In genomic region chr1:42765271-42765670, GRCh38 we compare ENCODE assay signal across 11 cellular contexts. TPM values are rescaled to one million over a fixed set of nuclear protein-coding genes. Genes with fewer than 3 reads are reported as not detected.
DNase-seq lines count a peak whose midpoint lies in the region; ATAC-seq and TF ChIP-seq lines count a peak whose summit lies in the region.
"Had no signal": no experiment of that assay in that cellular context is flagged by ENCODE, and none has a peak within 500 bp of the region (broad histone marks: within the 10 kb centered on the region; RNA-seq: fewer than 3 reads in every experiment).

No MANE protein-coding gene starts in this region.

- no peaks in the 10 kb centered on the region for H3K9me3 Mint-ChIP-seq in mesothelial cell of epicardium
- H3K9me3 Mint-ChIP-seq: nephron had no signal

- TF ChIP-seq CTCF in RWPE2 (IDR thresholded peaks at IDR 0.05; ENCODE audit: poor library complexity, severe bottlenecking) (no peak), hepatocyte (IDR thresholded peaks at IDR 0.05; ENCODE audit: poor library complexity) (no peak), gastrocnemius medialis (IDR thresholded peaks at IDR 0.05 in 4 of 5, conservative IDR thresholded peaks at IDR 0.05 in 1 of 5) (no peak), mesothelial cell of epicardium (IDR thresholded peaks at IDR 0.05; ENCODE audit: unreplicated experiment) (no peak)

- peak overlapping the region; percentile 85 for H3K4me2 ChIP-seq in hepatocyte

- no peak overlapping the region for H3K27ac ChIP-seq in RWPE2 (ENCODE audit: poor library complexity, severe bottlenecking)
- peak overlapping the region; percentile 84 for H3K27ac ChIP-seq in hepatocyte
- H3K27ac ChIP-seq in gastrocnemius medialis, result peak overlapping the region in 2 of 4 donors; percentile 88 to 92

- peaks cover 10% of the 10 kb centered on the region for H3K4me1 Mint-ChIP-seq in mesothelial cell of epicardium

- peak overlapping the region; percentile 83 for H3K4me3 ChIP-seq in RWPE2 (ENCODE audit: severe bottlenecking)
- H3K4me3 ChIP-seq in hepatocyte, result peak overlapping the region; percentile 65
- H3K4me3 ChIP-seq in gastrocnemius medialis, result peak overlapping the region; percentile 75 to 99 (median 91)

- no peak overlapping the region for H3K27ac Mint-ChIP-seq in mesothelial cell of epicardium
- H3K27ac Mint-ChIP-seq: nephron had no signal

- H3K4me3 Mint-ChIP-seq in mesothelial cell of epicardium, result no peak overlapping the region
- H3K4me3 Mint-ChIP-seq: nephron had no signal

- H3K36me3 ChIP-seq in ES-I3 (ENCODE audit: insufficient read depth, low read length), result no peaks in the 10 kb centered on the region
- H3K36me3 ChIP-seq in RWPE2 (ENCODE audit: low read depth), result peaks cover 9% of the 10 kb centered on the region
- no peaks in the 10 kb centered on the region for H3K36me3 ChIP-seq in hepatocyte (replicated peaks; ENCODE audit: insufficient read depth, low read depth)
- H3K36me3 ChIP-seq in gastrocnemius medialis, result peaks cover 0 to 5% of the 10 kb centered on the region in 2 donors

- no peaks in the 10 kb centered on the region for H3K27me3 ChIP-seq in RWPE2 (ENCODE audit: insufficient read depth, poor library complexity, severe bottlenecking)
- H3K27me3 ChIP-seq in hepatocyte, result no peaks in the 10 kb centered on the region
- H3K27me3 ChIP-seq in gastrocnemius medialis, result no peaks in the 10 kb centered on the region

- no peak for TF ChIP-seq POLR2A in gastrocnemius medialis (IDR thresholded peaks at IDR 0.05)

- in situ Hi-C loops in gastrocnemius medialis (cut with MboI; ENCODE audit: low sequenced_read_pairs in 4 of 4), result loop anchor here in 2 of 4 donors (10.0 to 25.0 kb wide), 3 partner anchors 80 to 428 kb away; partner anchors contain the start of genes FOXJ3 (in 1 of the 2) and YBX1 (in 1 of the 2)

- H3K9me3 ChIP-seq in ES-I3 (ENCODE audit: control insufficient read depth, insufficient read depth, low read length) (no peaks in the 10 kb centered on the region), RWPE2 (ENCODE audit: severe bottlenecking) (no peaks in the 10 kb centered on the region), hepatocyte (ENCODE audit: low read depth) (no peaks in the 10 kb centered on the region), gastrocnemius medialis (no peaks in the 10 kb centered on the region)

- intact Hi-C loops in gastrocnemius medialis (cut with DNase I; ENCODE audit: low total_unique reads), result loop anchor here (5.0 to 10.0 kb wide), 4 partner anchors 83 to 430 kb away; partner anchors contain the start of genes CFAP57, EBNA1BP2, FOXJ3 and PPIH

- H3K9ac ChIP-seq in ES-I3 (ENCODE audit: low read depth, low read length), result peak overlapping the region; percentile 95

- no peaks in the 10 kb centered on the region for H3K27me3 Mint-ChIP-seq in mesothelial cell of epicardium (ENCODE audit: low read depth)

- DNase-seq in RWPE2 (ENCODE audit: low spot score), result no peak
- DNase-seq in hepatocyte (ENCODE audit: low spot score), result no peak
- no peak for DNase-seq in gastrocnemius medialis
- no peak for DNase-seq in activated CD4-positive, alpha-beta T cell treated with anti-CD3 and anti-CD28 coated beads for 1 hour
- no peak for DNase-seq in mesothelial cell of epicardium (ENCODE audit: low spot score in 2 of 2, unreplicated experiment in 2 of 2)
- DNase-seq in glomerular visceral epithelial cell (ENCODE audit: extremely low spot score), result no peak
- DNase-seq: NCI-H1436 treated with DMSO at 0.1 percent for 48 hours had no signal

- ATAC-seq in RWPE2 (ENCODE audit: low read depth) (no peak), gastrocnemius medialis (no peak), HG02763 (IDR thresholded peaks at IDR 0.05; ENCODE audit: unreplicated experiment) (no peak)

- peaks cover 74% of the 10 kb centered on the region for H3K79me2 ChIP-seq in hepatocyte

- H2AFZ ChIP-seq in hepatocyte, result peak overlapping the region; percentile 20

- 21% methylated on average over 7 of the region's 7 CpGs for WGBS in hepatocyte (ENCODE audit: low lambda C conversion rate, missing lambda C conversion rate)

- H3K4me1 ChIP-seq in ES-I3 (ENCODE audit: insufficient read depth, low read length), result peaks cover 10% of the 10 kb centered on the region
- H3K4me1 ChIP-seq in RWPE2 (ENCODE audit: insufficient read depth, poor library complexity, severe bottlenecking), result peaks cover 4% of the 10 kb centered on the region
- H3K4me1 ChIP-seq in hepatocyte (ENCODE audit: insufficient read depth), result peaks cover 10% of the 10 kb centered on the region
- peaks cover 32 to 34% of the 10 kb centered on the region in 2 donors for H3K4me1 ChIP-seq in gastrocnemius medialis

- H4K20me1 ChIP-seq in hepatocyte (ENCODE audit: insufficient read depth, poor library complexity, severe bottlenecking), result peaks cover 6% of the 10 kb centered on the region

- peaks cover 4% of the 10 kb centered on the region for H3K36me3 Mint-ChIP-seq in mesothelial cell of epicardium

- no peaks in the 10 kb centered on the region for H3K9me2 ChIP-seq in hepatocyte (replicated peaks; ENCODE audit: insufficient read depth)

RNA-seq across cellular contexts. Expression of gene P3H1, which starts 1.6 kb away (rescaled TPM):
- total RNA-seq in hepatocyte, result 94.6 and 102 TPM in 2 replicates
- polyA plus RNA-seq in hepatocyte, result 192 and 201 TPM in 2 replicates
- 1 to 10 TPM; 3.0 to 7.0 (median 5.6) TPM for total RNA-seq in gastrocnemius medialis
- total RNA-seq in mesothelial cell of epicardium, result 104 to 123 TPM (median 105 TPM) in 3 replicates

RNA-seq across cellular contexts. Expression of gene C1orf50, which starts 1.8 kb away (rescaled TPM):
- total RNA-seq in hepatocyte (5.7 and 12.6 TPM in 2 replicates), gastrocnemius medialis (10 to 100 TPM in 1 of 4 donors, 1 to 10 TPM in 3; 2.8 to 14.7 (median 5.4) TPM), mesothelial cell of epicardium (6.5 to 10.4 TPM (median 7.4 TPM) in 3 replicates)
- 11.9 and 15.2 TPM in 2 replicates for polyA plus RNA-seq in hepatocyte

RNA-seq across cellular contexts. Expression of gene TMEM269, which starts 19.5 kb away (rescaled TPM):
- total RNA-seq in hepatocyte, result 0.32 and 0.40 TPM in 2 replicates
- polyA plus RNA-seq in hepatocyte, result 0.12 TPM in 1 of 2 replicates, not detected in the other
- under 1 TPM in 2 of 4 donors, not detected in 2; 0.19 to 0.25 TPM for total RNA-seq in gastrocnemius medialis
- 0.54 to 0.98 TPM (median 0.91 TPM) in 3 replicates for total RNA-seq in mesothelial cell of epicardium

RNA-seq across cellular contexts. Expression of gene CLDN19, which starts 25.2 kb away (rescaled TPM):
- 2.5 and 6.9 TPM in 2 replicates for total RNA-seq in hepatocyte
- 3.8 and 4.5 TPM in 2 replicates for polyA plus RNA-seq in hepatocyte
- under 1 TPM in 2 of 4 donors, not detected in 2; 0.20 to 0.59 TPM for total RNA-seq in gastrocnemius medialis
- total RNA-seq in mesothelial cell of epicardium, result 1.6 to 1.7 TPM (median 1.6 TPM) in 3 replicates
- total RNA-seq: T-helper 2 cell treated with Interferon-gamma antibody and Interleukin-4, amounts not matched to agents 100 ng/mL and 5 ng/mL, for 36 hours had no signal

RNA-seq across cellular contexts. Expression of gene ERMAP, which starts 51.7 kb away (rescaled TPM):
- total RNA-seq in hepatocyte, result 17.5 and 20.4 TPM in 2 replicates
- polyA plus RNA-seq in hepatocyte, result 6.2 and 6.5 TPM in 2 replicates
- total RNA-seq in gastrocnemius medialis, result 1 to 10 TPM; 1.4 to 6.5 (median 3.9) TPM
- 14.7 to 17.2 TPM (median 15.4 TPM) in 3 replicates for total RNA-seq in mesothelial cell of epicardium

Comparison
In these comparisons a context has a peak if more than half of its experiments do, and no peak if none do; other contexts are left out.
1. RNA of gene P3H1, which starts 1.6 kb away (total RNA-seq): 104 to 123 TPM in mesothelial cell of epicardium and 94.6 to 102 TPM in hepatocyte; 3.0 to 7.0 TPM in gastrocnemius medialis; every median in the first group is over 10 times any median in the second.
2. Peak in every context shown above with its lines, with median percentiles within 50 percentile points of each other: H3K4me3 ChIP-seq.